ENCODE assay signal across 8 cellular contexts in genomic region chr6:37029249-37029959, GRCh38. TPM values are rescaled to one million over a fixed set of nuclear protein-coding genes. Genes with fewer than 3 reads are reported as not detected.
A peak's percentile ranks its signal among the peaks of the same experiment; 100 is the strongest.
DNase-seq lines count a peak whose midpoint lies in the region; ATAC-seq, FAIRE-seq and TF ChIP-seq lines count a peak whose summit lies in the region.

No MANE protein-coding gene starts in this region.

- TF ChIP-seq CTCF in astrocyte of the spinal cord (IDR thresholded peaks at IDR 0.05; ENCODE audit: low read depth, low read length), result peak; percentile 73

- in situ Hi-C loops in astrocyte of the spinal cord (cut with HindIII; ENCODE audit: low sequenced_read_pairs), result no loop called here

- H3K27ac ChIP-seq in SJSA1 (no peak overlapping the region), small intestine (ENCODE audit: low read depth in 1 of 2, low read length in 1 of 2) (no peak overlapping the region)

- ATAC-seq in GM19023 (IDR thresholded peaks at IDR 0.05; ENCODE audit: unreplicated experiment), result no peak
- ATAC-seq in GM19397 (IDR thresholded peaks at IDR 0.05; ENCODE audit: unreplicated experiment), result no peak

- H3K9me3 ChIP-seq in SJSA1 (replicated peaks) (no peaks in the 10 kb centered on the region), small intestine (ENCODE audit: control insufficient read depth, low read depth) (no peaks in the 10 kb centered on the region)

- H3K4me3 ChIP-seq in SJSA1 (no peak overlapping the region), astrocyte of the spinal cord (ENCODE audit: low read depth, low read length) (no peak overlapping the region), small intestine (ENCODE audit: low read depth in 1 of 2, low read length in 2 of 2) (no peak overlapping the region)

- DNase-seq in Daoy (ENCODE audit: low read depth) (peak; percentile 86), HTR-8/SVneo (ENCODE audit: insufficient read length, low spot score) (peak; percentile 88), SJSA1 (ENCODE audit: low read depth in 1 of 2, low spot score in 2 of 2) (peak; percentile 81 to 91), astrocyte of the spinal cord (ENCODE audit: low read depth, low spot score) (peak; percentile 79), hippocampal formation (lab: John Stamatoyannopoulos, UW) (peak; percentile 18 to 33), small intestine (peak; percentile 51)

- WGBS in small intestine, 3 donors, result 58 to 67% (median 66%) methylated on average over 4 of the region's 4 CpGs

- no peak for FAIRE-seq in HTR-8/SVneo (lab: Jason Lieb, UNC)
- FAIRE-seq in small intestine (lab: Jason Lieb, UNC), result no peak

- no peaks in the 10 kb centered on the region for H3K27me3 ChIP-seq in SJSA1 (replicated peaks)
- H3K27me3 ChIP-seq in small intestine (ENCODE audit: control insufficient read depth in 2 of 2, insufficient read depth in 2 of 2, low read length in 2 of 2), result no peaks in the 10 kb centered on the region

- H3K4me1 ChIP-seq in SJSA1 (replicated peaks) (peaks cover 13% of the 10 kb centered on the region), small intestine (ENCODE audit: control insufficient read depth in 2 of 2, insufficient read depth in 1 of 2, low read depth in 1 of 2, low read length in 1 of 2) (no peaks in the 10 kb centered on the region)

- H3K36me3 ChIP-seq in SJSA1 (no peaks in the 10 kb centered on the region), small intestine (ENCODE audit: control insufficient read depth in 2 of 2, insufficient read depth in 2 of 2, low read length in 2 of 2) (no peaks in the 10 kb centered on the region)

RNA-seq across cellular contexts. Expression of gene FGD2, which starts 23.9 kb away (rescaled TPM):
- total RNA-seq in Daoy (2014; rRNA removed; shearing (Covaris generic)), result not detected in 2 replicates
- not detected in 2 replicates for total RNA-seq in SJSA1 (2014; rRNA removed; shearing (Covaris generic))
- polyA plus RNA-seq in small intestine, result 1 to 10 TPM; 1.1 to 8.8 (median 5.7) TPM

RNA-seq across cellular contexts. Expression of gene MTCH1, which starts 43.4 kb away (rescaled TPM):
- 279 and 292 TPM in 2 replicates for total RNA-seq in Daoy (2014; rRNA removed; shearing (Covaris generic))
- total RNA-seq in SJSA1 (2014; rRNA removed; shearing (Covaris generic)), result 272 and 297 TPM in 2 replicates
- polyA plus RNA-seq in small intestine, result 100 to 1,000 TPM; 122 to 134 (median 125) TPM

Comparison
In these comparisons a context has a peak if more than half of its experiments do, and no peak if none do; other contexts are left out.
1. DNase-seq: peak in every context shown above with its lines; median percentile 88 in HTR-8/SVneo; 86 in Daoy; 86 in SJSA1; 79 in astrocyte of the spinal cord; 51 in small intestine; 26 in hippocampal formation.